Comparison of ENCODE assay signal across 1 cellular context in the genomic region with DNA sequence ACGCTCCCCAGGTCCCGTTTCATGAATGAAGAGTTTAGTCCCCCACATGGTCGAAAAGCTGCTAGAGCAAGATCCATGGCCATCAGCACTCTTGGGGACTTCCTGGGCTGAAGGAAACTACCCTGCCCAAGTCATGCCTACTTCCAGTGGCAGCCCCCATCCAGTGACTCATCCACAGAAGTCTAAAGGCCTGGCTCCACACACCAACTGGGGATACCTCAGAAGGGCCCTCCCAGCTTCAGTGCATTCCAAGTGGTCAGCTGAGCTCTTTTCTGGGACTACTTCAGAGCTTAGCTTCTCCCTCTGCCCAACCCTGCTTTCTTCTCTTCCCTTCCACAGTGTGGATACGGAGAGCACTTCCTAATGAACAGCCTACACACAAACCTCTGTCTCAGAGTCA.
TF ChIP-seq lines count a peak whose summit lies in the region.

No MANE protein-coding gene starts in this region.

TF ChIP-seq in IMR-90, 13 proteins besides CTCF, POLR2A, EP300 and RAD21:
- TF ChIP-seq ELK1 (IDR thresholded peaks at IDR 0.05; ENCODE audit: borderline replicate concordance, low read depth, low read length) (0 out of 2 replicates have a peak, but pooled peaks have one; percentile 12), BHLHE40 (IDR thresholded peaks at IDR 0.05; ENCODE audit: low read depth, low read length) (no peak), MAZ (IDR thresholded peaks at IDR 0.05; ENCODE audit: borderline replicate concordance, low read depth, low read length) (no peak), RFX5 (IDR thresholded peaks at IDR 0.05; ENCODE audit: low read depth, low read length) (no peak), CHD1 (IDR thresholded peaks at IDR 0.05; ENCODE audit: low read depth, low read length) (no peak), CEBPB (IDR thresholded peaks at IDR 0.05; ENCODE audit: low read depth, low read length) (no peak), USF2 (IDR thresholded peaks at IDR 0.05; ENCODE audit: low read depth, low read length) (peak; percentile 37; the same call in 1 of the 2 replicates), SMC3 (IDR thresholded peaks at IDR 0.05; ENCODE audit: low read depth, low read length) (no peak; the same call in 1 of the 2 replicates), FOS (IDR thresholded peaks at IDR 0.05; ENCODE audit: low read depth, low read length) (peak; percentile 33; the same call in 1 of the 2 replicates), RCOR1 (IDR thresholded peaks at IDR 0.05; ENCODE audit: insufficient replicate concordance, low read length) (no peak), MXI1 (IDR thresholded peaks at IDR 0.05; ENCODE audit: borderline replicate concordance, low read depth, low read length) (no peak), NFE2L2 (IDR thresholded peaks at IDR 0.05; ENCODE audit: low read depth, low read length) (no peak)
TF ChIP-seq in IMR-90: peak in this region for 3.
